In genomic region chr3:81886081-81886480, GRCh38 we compare ENCODE assay signal across 20 cellular contexts.
DNase-seq lines count a peak whose midpoint lies in the region; ATAC-seq, FAIRE-seq and TF ChIP-seq lines count a peak whose summit lies in the region.
"Had no signal": no experiment of that assay in that cellular context is flagged by ENCODE, and none has a peak within 500 bp of the region (broad histone marks: within the 10 kb centered on the region; RNA-seq: fewer than 3 reads in every experiment).

No MANE protein-coding gene starts in this region.

- no peaks in the 10 kb centered on the region for H3K27me3 ChIP-seq in adipocyte (replicated peaks; ENCODE audit: control insufficient read depth, insufficient read depth, low read length)
- H3K27me3 ChIP-seq: SJSA1 had no signal

- peak; percentile 82 for FAIRE-seq in A549 (lab: Jason Lieb, UNC)
- no peak for FAIRE-seq in H54 (lab: Jason Lieb, UNC)

- no peak overlapping the region for H3K9ac ChIP-seq in adipocyte (ENCODE audit: low read length)

- WGBS in A549 (ENCODE audit: missing lambda C conversion rate) = 50% methylated on average over 2 of the region's 2 CpGs

- no peak for TF ChIP-seq RAD21 in A549 (conservative IDR thresholded peaks at IDR 0.05 in 1 of 2, IDR thresholded peaks at IDR 0.05 in 1 of 2)

- TF ChIP-seq POLR2A in A549 (IDR thresholded peaks at IDR 0.05; ENCODE audit: low read length) (no peak), H54 (IDR thresholded peaks at IDR 0.05; ENCODE audit: low read depth, low read length) (no peak)

- CTCF ChIA-PET in A549 (lab: Yijun Ruan, JAX) = no interaction called here

- TF ChIP-seq EP300 in A549 (IDR thresholded peaks at IDR 0.05) = no peak

- ATAC-seq in A549 (no peak), GM21737 (IDR thresholded peaks at IDR 0.05; ENCODE audit: unreplicated experiment) (no peak), GM21381 (IDR thresholded peaks at IDR 0.05; ENCODE audit: unreplicated experiment) (no peak), HG03159 (IDR thresholded peaks at IDR 0.05; ENCODE audit: unreplicated experiment) (no peak)
- ATAC-seq: GM23338 had no signal

- H3K36me3 ChIP-seq in adipocyte (ENCODE audit: control insufficient read depth, insufficient read depth, low read length, severe bottlenecking) = no peaks in the 10 kb centered on the region
- H3K36me3 ChIP-seq: SJSA1 had no signal

- no peak overlapping the region for H3K27ac ChIP-seq in A549
- H3K27ac ChIP-seq: SJSA1 had no signal

- DNase-seq in A549 (ENCODE audit: low read depth in 1 of 2, low spot score in 1 of 2) = no peak
- peak; percentile 20 for DNase-seq in GM03348 (ENCODE audit: low spot score)
- peak; percentile 66 for DNase-seq in adipocyte (ENCODE audit: low read depth)
- peak; percentile 64 for DNase-seq in fibroblast of peridontal ligament (ENCODE audit: extremely low read depth)
- no peak for DNase-seq in H54 (ENCODE audit: insufficient read length, low spot score)
- DNase-seq: AML-193, Caco-2, DMS53, KBM-7, NCI-H1048, NCI-H1436 treated with DMSO at 0.1 percent for 48 hours, NCI-H2029 treated with DMSO at 0.1 percent for 48 hours, NCI-H2171 treated with DMSO at 0.1 percent for 48 hours, NCI-H748 treated with DMSO at 0.1 percent for 48 hours, SW 1271 had no signal

- H3K4me3 ChIP-seq in A549 = no peak overlapping the region
- no peak overlapping the region for H3K4me3 ChIP-seq in adipocyte (ENCODE audit: low read length)
- H3K4me3 ChIP-seq: GM23338, SJSA1 had no signal

- H3K9me3 ChIP-seq in A549 = no peaks in the 10 kb centered on the region
- no peaks in the 10 kb centered on the region for H3K9me3 ChIP-seq in adipocyte (ENCODE audit: control insufficient read depth, low read length)
- H3K9me3 ChIP-seq: Caco-2, SJSA1 had no signal

- POLR2A ChIA-PET in A549 (lab: Yijun Ruan, JAX) = no interaction called here

- TF ChIP-seq CTCF in A549 (IDR thresholded peaks at IDR 0.05) = no peak

- no peak overlapping the region for H3K4me2 ChIP-seq in A549
- H3K4me2 ChIP-seq: GM23338 had no signal

- no peaks in the 10 kb centered on the region for H3K4me1 ChIP-seq in A549
- peaks cover 35% of the 10 kb centered on the region for H3K4me1 ChIP-seq in adipocyte (ENCODE audit: control insufficient read depth, insufficient read depth, low read length)
- H3K4me1 ChIP-seq: Caco-2, SJSA1 had no signal

TF ChIP-seq in A549, 52 proteins besides CTCF, POLR2A, EP300 and RAD21:
- TF ChIP-seq FOXS1 (CRISPR knock-in tag; IDR thresholded peaks at IDR 0.05) = no peak
- no peak for TF ChIP-seq EHMT2 (IDR thresholded peaks at IDR 0.05; ENCODE audit: low read depth)
- TF ChIP-seq JUNB (IDR thresholded peaks at IDR 0.05) = no peak
- no peak for TF ChIP-seq ESRRA (IDR thresholded peaks at IDR 0.05; ENCODE audit: borderline replicate concordance, low read length)
- no peak for TF ChIP-seq ELK1 (IDR thresholded peaks at IDR 0.05; ENCODE audit: low read depth, low read length)
- TF ChIP-seq MAFK (IDR thresholded peaks at IDR 0.05; ENCODE audit: partially characterized antibody) = no peak
- no peak for TF ChIP-seq PHF8 (IDR thresholded peaks at IDR 0.05; ENCODE audit: borderline replicate concordance, low read depth)
- no peak for TF ChIP-seq ZNF302 (CRISPR knock-in tag; IDR thresholded peaks at IDR 0.05)
- no peak for TF ChIP-seq BHLHE40 (IDR thresholded peaks at IDR 0.05; ENCODE audit: low read depth, low read length)
- no peak for TF ChIP-seq CHD2 (IDR thresholded peaks at IDR 0.05; ENCODE audit: low read length, partially characterized antibody)
- TF ChIP-seq NR3C1 (IDR thresholded peaks at IDR 0.05) = no peak
- no peak for TF ChIP-seq RCOR1 (IDR thresholded peaks at IDR 0.05; ENCODE audit: low read depth, low read length)
- no peak for TF ChIP-seq EHF (CRISPR knock-in tag; IDR thresholded peaks at IDR 0.05)
- no peak for TF ChIP-seq CEBPB (IDR thresholded peaks at IDR 0.05)
- no peak for TF ChIP-seq ZC3H11A (IDR thresholded peaks at IDR 0.05)
- TF ChIP-seq NFE2L2 (conservative IDR thresholded peaks at IDR 0.05; ENCODE audit: low read length) = no peak

Comparison
In these comparisons a context has a peak if more than half of its experiments do, and no peak if none do; other contexts are left out.
1. DNase-seq: peak in GM03348 (single experiment), adipocyte (single experiment) and fibroblast of peridontal ligament (single experiment); none in A549 (0 of 2) and H54 (single experiment).